ENCODE assay signal across 6 cellular contexts in genomic region chr2:219551863-219552381, GRCh38. TPM values are rescaled to one million over a fixed set of nuclear protein-coding genes. Genes with fewer than 3 reads are reported as not detected.
DNase-seq lines count a peak whose midpoint lies in the region; ATAC-seq and TF ChIP-seq lines count a peak whose summit lies in the region.

No MANE protein-coding gene starts in this region.

- TF ChIP-seq CTCF in LNCaP clone FGC (IDR thresholded peaks at IDR 0.05; ENCODE audit: control insufficient read depth, extremely low read depth, insufficient read depth) (no peak), esophagus squamous epithelium (IDR thresholded peaks at IDR 0.05) (no peak), GM10266 (IDR thresholded peaks at IDR 0.05; ENCODE audit: control insufficient read depth, insufficient read depth, low read depth, missing control alignments) (no peak)

- peaks cover 0 to 4% (median 0%) of the 10 kb centered on the region in 3 donors for H3K36me3 ChIP-seq in esophagus squamous epithelium

- no CpG with 5 or more reads among the region's 31 CpGs for WGBS in esophagus squamous epithelium, 2 donors

- peak; percentile 8 for ATAC-seq in GM21390 (IDR thresholded peaks at IDR 0.05; ENCODE audit: unreplicated experiment)
- peak; percentile 5 for ATAC-seq in stimulated activated memory B cell treated with anti-CD40 and anti-IgM and Interleukin-4, amounts not matched to agents 10 μg/mL and 1 μg/mL and 100 μg/mL, for 72 hours

- peaks cover 0 to 66% (median 3%) of the 10 kb centered on the region in 4 donors for H3K27me3 ChIP-seq in esophagus squamous epithelium

- H3K4me3 ChIP-seq in LNCaP clone FGC (ENCODE audit: low read depth, low read length) (peak overlapping the region; percentile 45), esophagus squamous epithelium (peak overlapping the region; percentile 50 to 81 (median 60))

- TF ChIP-seq POLR2A in esophagus squamous epithelium (IDR thresholded peaks at IDR 0.05), result no peak

- peaks cover 15% of the 10 kb centered on the region for H3K4me1 Mint-ChIP-seq in stimulated activated memory B cell treated with anti-CD40 and anti-IgM and Interleukin-4, amounts not matched to agents 10 μg/mL and 1 μg/mL and 100 μg/mL, for 72 hours

- intact Hi-C loops in esophagus squamous epithelium (cut with DNase I), result no loop called here

- no peaks in the 10 kb centered on the region for H3K36me3 Mint-ChIP-seq in stimulated activated memory B cell treated with anti-CD40 and anti-IgM and Interleukin-4, amounts not matched to agents 10 μg/mL and 1 μg/mL and 100 μg/mL, for 72 hours

- H3K9me3 ChIP-seq in esophagus squamous epithelium, result no peaks in the 10 kb centered on the region

- no peaks in the 10 kb centered on the region for H3K9me3 Mint-ChIP-seq in stimulated activated memory B cell treated with anti-CD40 and anti-IgM and Interleukin-4, amounts not matched to agents 10 μg/mL and 1 μg/mL and 100 μg/mL, for 72 hours

- H3K4me1 ChIP-seq in esophagus squamous epithelium, result peaks cover 17 to 25% (median 18%) of the 10 kb centered on the region in 3 donors

- no peak overlapping the region for H3K27ac Mint-ChIP-seq in stimulated activated memory B cell treated with anti-CD40 and anti-IgM and Interleukin-4, amounts not matched to agents 10 μg/mL and 1 μg/mL and 100 μg/mL, for 72 hours

- H3K27ac ChIP-seq in esophagus squamous epithelium, result peak overlapping the region; percentile 35 to 86 (median 66)

- H3K4me3 Mint-ChIP-seq in stimulated activated memory B cell treated with anti-CD40 and anti-IgM and Interleukin-4, amounts not matched to agents 10 μg/mL and 1 μg/mL and 100 μg/mL, for 72 hours, result peak overlapping the region; percentile 66

- peaks cover 91% of the 10 kb centered on the region for H3K27me3 Mint-ChIP-seq in stimulated activated memory B cell treated with anti-CD40 and anti-IgM and Interleukin-4, amounts not matched to agents 10 μg/mL and 1 μg/mL and 100 μg/mL, for 72 hours

- DNase-seq in LNCaP clone FGC (ENCODE audit: low read depth), result no peak
- DNase-seq in esophagus squamous epithelium (lab: John Stamatoyannopoulos, UW), result no peak
- DNase-seq in GM10266 (ENCODE audit: extremely low spot score), result no peak
- no peak for DNase-seq in NOMO-1 (lab: John Stamatoyannopoulos, UW; ENCODE audit: unreplicated experiment in 2 of 2)

RNA-seq across cellular contexts. Expression of gene TMEM198, which starts 8.1 kb away (rescaled TPM):
- total RNA-seq in esophagus squamous epithelium, result under 1 TPM; 0.62 to 0.87 (median 0.78) TPM

RNA-seq across cellular contexts. Expression of gene CHPF, which starts 8.3 kb away (rescaled TPM):
- 10 to 100 TPM; 40.4 to 56.6 (median 52.6) TPM for total RNA-seq in esophagus squamous epithelium

RNA-seq across cellular contexts. Expression of gene OBSL1, which starts 19.4 kb away (rescaled TPM):
- 10 to 100 TPM in 3 of 4 donors, 1 to 10 TPM in 1; 7.0 to 38.9 (median 16.0) TPM for total RNA-seq in esophagus squamous epithelium

RNA-seq across cellular contexts. Expression of gene INHA, which starts 20.2 kb away (rescaled TPM):
- not detected for total RNA-seq in esophagus squamous epithelium

RNA-seq across cellular contexts. Expression of gene ASIC4, which starts 37.6 kb away (rescaled TPM):
- total RNA-seq in esophagus squamous epithelium, result not detected
